In the genomic region with DNA sequence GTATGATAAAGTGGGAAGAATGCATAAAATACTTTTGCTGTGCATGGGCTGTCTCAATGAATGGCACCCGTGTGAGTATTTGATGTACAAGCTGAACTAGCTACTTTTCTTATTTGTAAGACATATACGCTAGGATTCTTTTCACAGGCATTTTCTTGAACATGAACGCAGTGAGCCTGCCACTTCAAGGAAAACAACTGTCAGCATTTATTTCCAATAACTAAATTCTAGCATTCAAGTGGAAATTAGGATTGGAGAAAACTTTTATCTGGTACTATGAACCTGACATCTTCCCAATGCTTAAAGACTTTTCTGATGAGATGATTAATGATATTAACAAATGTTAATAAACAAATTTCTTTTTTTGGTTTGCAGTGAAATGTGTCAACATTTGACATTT, we compare ENCODE assay signal across 4 cellular contexts.
TF ChIP-seq lines count a peak whose summit lies in the region.

No MANE protein-coding gene starts in this region.

TF ChIP-seq in HepG2, 621 proteins besides CTCF, POLR2A, EP300 and RAD21:
- TF ChIP-seq ZNF546 (CRISPR knock-in tag; conservative IDR thresholded peaks at IDR 0.05) (no peak), MAFF (IDR thresholded peaks at IDR 0.05; ENCODE audit: low read depth, low read length) (peak; percentile 10; the same call in 1 of the 2 replicates), MAFK (conservative IDR thresholded peaks at IDR 0.05 in 1 of 2, IDR thresholded peaks at IDR 0.05 in 1 of 2; ENCODE audit: low read length in 2 of 2) (peak in 1 of 2 experiments; percentile 56; a peak in 2 of 4 replicates), PCBP1 (IDR thresholded peaks at IDR 0.05; ENCODE audit: borderline replicate concordance, low read depth, low read length) (no peak)

TF ChIP-seq in A549, 52 proteins besides CTCF, POLR2A, EP300 and RAD21:
- TF ChIP-seq MAFK (IDR thresholded peaks at IDR 0.05; ENCODE audit: partially characterized antibody): peak; percentile 61
- TF ChIP-seq, protein P1, sequence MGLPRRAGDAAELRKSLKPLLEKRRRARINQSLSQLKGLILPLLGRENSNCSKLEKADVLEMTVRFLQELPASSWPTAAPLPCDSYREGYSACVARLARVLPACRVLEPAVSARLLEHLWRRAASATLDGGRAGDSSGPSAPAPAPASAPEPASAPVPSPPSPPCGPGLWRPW (IDR thresholded peaks at IDR 0.05): no peak
TF ChIP-seq in A549: peak in this region for 1.

TF ChIP-seq in IMR-90, 13 proteins besides CTCF, POLR2A, EP300 and RAD21:
- TF ChIP-seq NFE2L2 (IDR thresholded peaks at IDR 0.05; ENCODE audit: low read depth, low read length) (no peak), MAFK (IDR thresholded peaks at IDR 0.05; ENCODE audit: low read depth, low read length) (0 out of 2 replicates have a peak, but pooled peaks have one; percentile 42), CEBPB (IDR thresholded peaks at IDR 0.05; ENCODE audit: low read depth, low read length) (no peak)
TF ChIP-seq in IMR-90: peak in this region for 1.

TF ChIP-seq in K562, 482 proteins besides CTCF, POLR2A, EP300 and RAD21:
- TF ChIP-seq LEF1 (IDR thresholded peaks at IDR 0.05) (no peak), ZNF316 (IDR thresholded peaks at IDR 0.05) (peak; percentile 50; the same call in 1 of the 2 replicates)
